1 cellular context compared by ENCODE assay signal in genomic region chr1:70221241-70222077, GRCh38.
TF ChIP-seq lines count a peak whose summit lies in the region.

Gene SRSF11, plus strand, starts transcription at chr1:70221380. Its CDS starts 257 bp downstream, at chr1:70221637.

TF ChIP-seq in GM12878, 131 proteins besides CTCF, POLR2A, EP300 and RAD21 (continued from another document and continues in another):
- TF ChIP-seq MLLT1 (IDR thresholded peaks at IDR 0.05) (peak; percentile 56; the same call in 1 of the 2 replicates), FOXM1 (IDR thresholded peaks at IDR 0.05; ENCODE audit: low read depth, low read length) (0 out of 2 replicates have a peak, but pooled peaks have one; percentile 15), ZBTB11 (CRISPR knock-in tag; IDR thresholded peaks at IDR 0.05) (no peak), SRF (IDR thresholded peaks at IDR 0.05; ENCODE audit: low read depth in 2 of 2, low read length in 2 of 2) (no peak), MTA2 (IDR thresholded peaks at IDR 0.05; ENCODE audit: low read depth) (no peak), GATAD2B (conservative IDR thresholded peaks at IDR 0.05; ENCODE audit: low read depth) (peak; percentile 85), ETV6 (conservative IDR thresholded peaks at IDR 0.05 in 1 of 2, IDR thresholded peaks at IDR 0.05 in 1 of 2; ENCODE audit: borderline replicate concordance in 1 of 2, low read depth in 1 of 2) (no peak), TAF1 (IDR thresholded peaks at IDR 0.05; ENCODE audit: borderline replicate concordance, low read depth, low read length) (peak; percentile 90), FOXK2 (IDR thresholded peaks at IDR 0.05) (no peak), IRF5 (IDR thresholded peaks at IDR 0.05; ENCODE audit: borderline replicate concordance) (no peak), NFXL1 (IDR thresholded peaks at IDR 0.05; ENCODE audit: borderline replicate concordance) (no peak), POLR2AphosphoS5 (IDR thresholded peaks at IDR 0.05; ENCODE audit: low read length) (peak; percentile 86), SUPT20H (IDR thresholded peaks at IDR 0.05; ENCODE audit: borderline replicate concordance, control insufficient read depth, low read depth, low read length) (no peak), RAD51 (IDR thresholded peaks at IDR 0.05) (no peak), KAT2A (conservative IDR thresholded peaks at IDR 0.05; ENCODE audit: control insufficient read depth, low read depth, low read length) (no peak), ATF7 (IDR thresholded peaks at IDR 0.05; ENCODE audit: low read depth) (no peak), E4F1 (IDR thresholded peaks at IDR 0.05; ENCODE audit: borderline replicate concordance, partially characterized antibody) (no peak), ZNF274 (IDR thresholded peaks at IDR 0.05; ENCODE audit: insufficient read depth, insufficient read length) (no peak), BMI1 (IDR thresholded peaks at IDR 0.05; ENCODE audit: borderline replicate concordance) (no peak), EZH2 (IDR thresholded peaks at IDR 0.05; ENCODE audit: borderline replicate concordance, control insufficient read depth, low read depth, low read length) (no peak), TBL1XR1 (IDR thresholded peaks at IDR 0.05; ENCODE audit: low read depth, low read length) (no peak), SMC3 (IDR thresholded peaks at IDR 0.05; ENCODE audit: borderline replicate concordance, low read length) (no peak), PBX3 (IDR thresholded peaks at IDR 0.05; ENCODE audit: insufficient replicate concordance, low read depth, low read length) (no peak), IKZF1 (conservative IDR thresholded peaks at IDR 0.05) (peak; percentile 71), CBX5 (IDR thresholded peaks at IDR 0.05; ENCODE audit: low read depth) (peak; percentile 80; the same call in 1 of the 2 replicates), ZNF207 (IDR thresholded peaks at IDR 0.05; ENCODE audit: borderline replicate concordance) (no peak), FOS (IDR thresholded peaks at IDR 0.05; ENCODE audit: borderline replicate concordance, extremely low read depth, insufficient read length) (no peak), HCFC1 (IDR thresholded peaks at IDR 0.05; ENCODE audit: low read length) (peak; percentile 53; the same call in 1 of the 2 replicates), NR2F1 (conservative IDR thresholded peaks at IDR 0.05) (0 out of 2 replicates have a peak, but pooled peaks have one; percentile 28), ATF2 (IDR thresholded peaks at IDR 0.05; ENCODE audit: low read length) (no peak), PKNOX1 (IDR thresholded peaks at IDR 0.05) (peak; percentile 8; the same call in 1 of the 2 replicates), HDGF (IDR thresholded peaks at IDR 0.05) (peak; percentile 83), CREM (IDR thresholded peaks at IDR 0.05; ENCODE audit: low read depth) (peak; percentile 83), ZNF217 (IDR thresholded peaks at IDR 0.05) (no peak), MEF2B (IDR thresholded peaks at IDR 0.05; ENCODE audit: partially characterized antibody, poor library complexity, severe bottlenecking) (no peak), SMAD5 (IDR thresholded peaks at IDR 0.05; ENCODE audit: low read depth) (0 out of 2 replicates have a peak, but pooled peaks have one; percentile 65), TARDBP (IDR thresholded peaks at IDR 0.05; ENCODE audit: borderline replicate concordance) (0 out of 2 replicates have a peak, but pooled peaks have one; percentile 23), CEBPB (IDR thresholded peaks at IDR 0.05; ENCODE audit: borderline replicate concordance in 1 of 2, low read depth in 2 of 2, low read length in 2 of 2) (no peak), EGR1 (IDR thresholded peaks at IDR 0.05; ENCODE audit: borderline replicate concordance in 1 of 2, low read depth in 2 of 2, low read length in 2 of 2) (peak in 1 of 2 experiments; percentile 53; a peak in 1 of 3 replicates), NBN (IDR thresholded peaks at IDR 0.05) (peak; percentile 91), BCL11A (IDR thresholded peaks at IDR 0.05; ENCODE audit: low read depth, low read length) (no peak), TCF3 (IDR thresholded peaks at IDR 0.05; ENCODE audit: borderline replicate concordance, insufficient read depth, low read depth, low read length) (no peak), BACH1 (IDR thresholded peaks at IDR 0.05; ENCODE audit: borderline replicate concordance) (peak; percentile 92), RELB (IDR thresholded peaks at IDR 0.05; ENCODE audit: low read depth) (no peak; the same call in 1 of the 2 replicates), CBX3 (IDR thresholded peaks at IDR 0.05; ENCODE audit: borderline replicate concordance, low read depth) (no peak), ZSCAN29 (IDR thresholded peaks at IDR 0.05) (no peak), MXI1 (IDR thresholded peaks at IDR 0.05; ENCODE audit: low read depth, low read length) (peak; percentile 66), USF2 (IDR thresholded peaks at IDR 0.05; ENCODE audit: borderline replicate concordance, low read depth, low read length) (no peak), SREBF1 (IDR thresholded peaks at IDR 0.05; ENCODE audit: low read length) (no peak), BCL3 (IDR thresholded peaks at IDR 0.05; ENCODE audit: borderline replicate concordance, insufficient read depth, low read depth, low read length, poor library complexity, severe bottlenecking) (peak; percentile 70), NR2C2 (IDR thresholded peaks at IDR 0.05; ENCODE audit: borderline replicate concordance, control insufficient read depth, insufficient read length, low read depth) (no peak)
